19 cellular contexts compared by ENCODE assay signal in the genomic region with DNA sequence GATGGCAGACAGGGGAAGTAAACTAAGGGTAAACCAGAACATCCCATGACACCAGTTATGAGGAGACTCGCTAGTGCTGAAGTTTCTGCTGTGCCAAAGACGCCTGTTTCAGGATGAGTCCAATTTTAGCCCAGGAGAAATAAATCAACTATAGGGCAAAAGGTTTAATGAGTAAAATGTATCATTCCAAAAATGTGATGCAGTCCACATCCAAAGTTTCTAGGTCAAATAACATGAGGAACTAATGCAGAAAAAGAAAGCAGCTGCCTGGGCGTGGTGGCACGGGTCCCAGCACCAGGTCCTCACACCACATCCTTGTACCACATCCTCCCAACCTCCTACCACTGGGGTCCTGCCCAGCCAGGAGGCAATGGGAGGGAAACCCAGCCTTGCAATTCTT.
"Had no signal": no experiment of that assay in that cellular context is flagged by ENCODE, and none has a peak within 500 bp of the region (broad histone marks: within the 10 kb centered on the region; RNA-seq: fewer than 3 reads in every experiment).

No MANE protein-coding gene starts in this region.

- H3K36me3 Mint-ChIP-seq: naive thymus-derived CD4-positive, alpha-beta T cell had no signal

- H3K27ac Mint-ChIP-seq: activated CD4-positive, alpha-beta T cell treated with anti-CD3 and anti-CD28 coated beads, Interleukin-2, amount 10 ng/mL, durations not matched to agents 24 days and 14 days; activated CD8-positive, alpha-beta T cell treated with anti-CD3 and anti-CD28 coated beads, Interleukin-2, amount 10 ng/mL, durations not matched to agents 7 days and 5 days; activated naive CD8-positive, alpha-beta T cell treated with anti-CD3 and anti-CD28 coated beads for 36 hours; activated T-cell treated with anti-CD3 and anti-CD28 coated beads, Interleukin-2, amount 50 U/mL, for 72 hours; dendritic cell treated with granulocyte-macrophage colony-stimulating factor and Interleukin-4, amounts not matched to agents 40 ng/mL and 50 ng/mL, for 4 days; naive thymus-derived CD4-positive, alpha-beta T cell had no signal

- H3K9me3 ChIP-seq: mucosa of descending colon, transverse colon had no signal

- H3K4me3 ChIP-seq: mucosa of descending colon, transverse colon had no signal

- H3K9me3 Mint-ChIP-seq: activated CD4-positive, alpha-beta T cell treated with anti-CD3 and anti-CD28 coated beads, Interleukin-2, amount 10 ng/mL, durations not matched to agents 24 days and 14 days; dendritic cell treated with granulocyte-macrophage colony-stimulating factor and Interleukin-4, amounts not matched to agents 40 ng/mL and 50 ng/mL, for 4 days had no signal

- H3K27ac ChIP-seq: transverse colon had no signal

- H3K36me3 ChIP-seq: transverse colon had no signal

- H3K4me1 ChIP-seq: transverse colon had no signal

- DNase-seq: activated CD4-positive, alpha-beta T cell treated with anti-CD3 and anti-CD28 coated beads, Interleukin-2, amount 10 ng/mL, durations not matched to agents 24 days and 14 days; activated CD4-positive, CD25-positive, alpha-beta regulatory T cell; activated CD8-positive, alpha-beta memory T cell treated with anti-CD3 and anti-CD28 coated beads, Interleukin-2, amount 50 U/mL, for 4 hours; activated CD8-positive, alpha-beta T cell treated with anti-CD3 and anti-CD28 coated beads, Interleukin-2, amount 10 ng/mL, durations not matched to agents 7 days and 5 days; activated naive CD8-positive, alpha-beta T cell treated with anti-CD3 and anti-CD28 coated beads for 36 hours; activated T-cell treated with anti-CD3 and anti-CD28 coated beads, Interleukin-2, amount 50 U/mL, for 72 hours; cerebellar nuclear complex; effector memory CD4-positive, alpha-beta T cell; islet precursor cell; mucosa of descending colon; naive thymus-derived CD4-positive, alpha-beta T cell; small intestine; stimulated activated CD4-positive, alpha-beta T cell treated with anti-CD3 and anti-CD28 coated beads, Interleukin-4, amount 100 ng/mL, for 4 hours; stimulated activated CD8-positive, alpha-beta memory T cell treated with anti-CD3 and anti-CD28 coated beads, Interleukin-4, amount 100 ng/mL, for 48 hours; stimulated activated naive CD4-positive, alpha-beta T cell treated with Interleukin-2 at 50 U/mL for 16 hours; substantia nigra; SW 1271; transverse colon had no signal

- H3K27me3 Mint-ChIP-seq: activated CD4-positive, alpha-beta T cell treated with anti-CD3 and anti-CD28 coated beads, Interleukin-2, amount 10 ng/mL, durations not matched to agents 24 days and 14 days; activated naive CD8-positive, alpha-beta T cell treated with anti-CD3 and anti-CD28 coated beads for 36 hours; dendritic cell treated with granulocyte-macrophage colony-stimulating factor and Interleukin-4, amounts not matched to agents 40 ng/mL and 50 ng/mL, for 4 days had no signal

- H3K4me1 Mint-ChIP-seq: activated CD4-positive, alpha-beta T cell treated with anti-CD3 and anti-CD28 coated beads, Interleukin-2, amount 10 ng/mL, durations not matched to agents 24 days and 14 days; activated naive CD8-positive, alpha-beta T cell treated with anti-CD3 and anti-CD28 coated beads for 36 hours had no signal

- H3K4me3 Mint-ChIP-seq: activated CD4-positive, alpha-beta T cell treated with anti-CD3 and anti-CD28 coated beads, Interleukin-2, amount 10 ng/mL, durations not matched to agents 24 days and 14 days; activated CD8-positive, alpha-beta T cell treated with anti-CD3 and anti-CD28 coated beads, Interleukin-2, amount 10 ng/mL, durations not matched to agents 7 days and 5 days; activated naive CD8-positive, alpha-beta T cell treated with anti-CD3 and anti-CD28 coated beads for 36 hours; activated T-cell treated with anti-CD3 and anti-CD28 coated beads, Interleukin-2, amount 50 U/mL, for 72 hours; dendritic cell treated with granulocyte-macrophage colony-stimulating factor and Interleukin-4, amounts not matched to agents 40 ng/mL and 50 ng/mL, for 4 days; naive thymus-derived CD4-positive, alpha-beta T cell had no signal

- H3K27me3 ChIP-seq: transverse colon had no signal
